Comparison of ENCODE assay signal across 8 cellular contexts in genomic region chr14:73491256-73491976, GRCh38. TPM values are rescaled to one million over a fixed set of nuclear protein-coding genes. Genes with fewer than 3 reads are reported as not detected.
A peak's percentile ranks its signal among the peaks of the same experiment; 100 is the strongest.
DNase-seq lines count a peak whose midpoint lies in the region; ATAC-seq and TF ChIP-seq lines count a peak whose summit lies in the region.

No MANE protein-coding gene starts in this region.

- no peaks in the 10 kb centered on the region for H3K9me3 ChIP-seq in thymus (ENCODE audit: control insufficient read depth)

- intact Hi-C loops in activated T-helper 2 cell treated with anti-CD3 and anti-CD28 coated beads, Interferon-gamma antibody, Interleukin-2, Interleukin-4, amounts not matched to agents 10 μg/mL and 5 μg/mL and 100 μg/mL, durations not matched to agents 14 hours and 24 hours and 36 hours (cut with micrococcal nuclease): loop anchor here (2.0 to 5.0 kb wide), 2 partner anchors 33 to 76 kb away; partner anchors contain the start of genes ACOT2 and NUMB

- under 1% methylated on average over 90 of the region's 90 CpGs for WGBS in thymus

- TF ChIP-seq CTCF in fibroblast of villous mesenchyme (IDR thresholded peaks at IDR 0.05; ENCODE audit: insufficient read depth, low read depth, low read length): no peak
- TF ChIP-seq CTCF in osteocyte (IDR thresholded peaks at IDR 0.05): no peak

- peaks cover 12% of the 10 kb centered on the region for H3K36me3 ChIP-seq in thymus (ENCODE audit: control insufficient read depth, insufficient read depth)

- peak overlapping the region; percentile 94 for H3K27ac ChIP-seq in thymus (ENCODE audit: low read depth)

- peak overlapping the region; percentile 76 for H3K4me3 ChIP-seq in fibroblast of villous mesenchyme (ENCODE audit: low read depth, low read length)
- H3K4me3 ChIP-seq in thymus (ENCODE audit: low read length): peak overlapping the region; percentile 95

- no peaks in the 10 kb centered on the region for H3K9me3 Mint-ChIP-seq in activated T-helper 2 cell treated with anti-CD3 and anti-CD28 coated beads, Interferon-gamma antibody, Interleukin-2, Interleukin-4, amounts not matched to agents 10 μg/mL and 5 μg/mL and 100 μg/mL, durations not matched to agents 14 hours and 24 hours and 36 hours
- H3K9me3 Mint-ChIP-seq in osteocyte (ENCODE audit: unreplicated experiment): no peaks in the 10 kb centered on the region

- H3K36me3 Mint-ChIP-seq in activated T-helper 2 cell treated with anti-CD3 and anti-CD28 coated beads, Interferon-gamma antibody, Interleukin-2, Interleukin-4, amounts not matched to agents 10 μg/mL and 5 μg/mL and 100 μg/mL, durations not matched to agents 14 hours and 24 hours and 36 hours (ENCODE audit: low read depth): peaks cover 47% of the 10 kb centered on the region
- H3K36me3 Mint-ChIP-seq in osteocyte (ENCODE audit: unreplicated experiment): peaks cover 8% of the 10 kb centered on the region

- H3K4me3 Mint-ChIP-seq in activated T-helper 2 cell treated with anti-CD3 and anti-CD28 coated beads, Interferon-gamma antibody, Interleukin-2, Interleukin-4, amounts not matched to agents 10 μg/mL and 5 μg/mL and 100 μg/mL, durations not matched to agents 14 hours and 24 hours and 36 hours (ENCODE audit: low read depth): peak overlapping the region; percentile 84
- H3K4me3 Mint-ChIP-seq in osteocyte (ENCODE audit: unreplicated experiment): peak overlapping the region; percentile 91

- peak overlapping the region; percentile 76 for H3K27ac Mint-ChIP-seq in activated T-helper 2 cell treated with anti-CD3 and anti-CD28 coated beads, Interferon-gamma antibody, Interleukin-2, Interleukin-4, amounts not matched to agents 10 μg/mL and 5 μg/mL and 100 μg/mL, durations not matched to agents 14 hours and 24 hours and 36 hours
- peak overlapping the region; percentile 96 for H3K27ac Mint-ChIP-seq in osteocyte (ENCODE audit: unreplicated experiment)

- peaks cover 5% of the 10 kb centered on the region for H3K27me3 Mint-ChIP-seq in activated T-helper 2 cell treated with anti-CD3 and anti-CD28 coated beads, Interferon-gamma antibody, Interleukin-2, Interleukin-4, amounts not matched to agents 10 μg/mL and 5 μg/mL and 100 μg/mL, durations not matched to agents 14 hours and 24 hours and 36 hours (ENCODE audit: low read depth)
- H3K27me3 Mint-ChIP-seq in osteocyte (ENCODE audit: unreplicated experiment): no peaks in the 10 kb centered on the region

- ATAC-seq in GM19395 (IDR thresholded peaks at IDR 0.05; ENCODE audit: unreplicated experiment) (peak; percentile 66), HG03521 (IDR thresholded peaks at IDR 0.05; ENCODE audit: unreplicated experiment) (peak; percentile 43)

- peaks cover 17% of the 10 kb centered on the region for H3K4me1 ChIP-seq in thymus (ENCODE audit: control insufficient read depth, insufficient read depth, low read length)

- DNase-seq in CD1c-positive myeloid dendritic cell (ENCODE audit: extremely low spot score) (peak; percentile 65), OCI-M1 (lab: John Stamatoyannopoulos, UW) (peak; percentile 39), fibroblast of villous mesenchyme (ENCODE audit: low read depth) (peak; percentile 73), osteocyte (ENCODE audit: extremely low spot score, unreplicated experiment) (peak; percentile 85)
- DNase-seq in activated T-helper 2 cell treated with anti-CD3 and anti-CD28 coated beads, Interferon-gamma antibody, Interleukin-2, Interleukin-4, amounts not matched to agents 10 μg/mL and 5 μg/mL and 100 μg/mL, durations not matched to agents 14 hours and 24 hours and 36 hours (ENCODE audit: low spot score): peak; percentile 71

- H3K27me3 ChIP-seq in thymus (ENCODE audit: control insufficient read depth, insufficient read depth): no peaks in the 10 kb centered on the region

- H3K4me1 Mint-ChIP-seq in activated T-helper 2 cell treated with anti-CD3 and anti-CD28 coated beads, Interferon-gamma antibody, Interleukin-2, Interleukin-4, amounts not matched to agents 10 μg/mL and 5 μg/mL and 100 μg/mL, durations not matched to agents 14 hours and 24 hours and 36 hours (ENCODE audit: low read depth): peaks cover 29% of the 10 kb centered on the region
- peaks cover 38% of the 10 kb centered on the region for H3K4me1 Mint-ChIP-seq in osteocyte (ENCODE audit: unreplicated experiment)

RNA-seq across cellular contexts. Expression of gene RIOX1, which starts 0.7 kb away (rescaled TPM):
- 22.0 and 24.1 TPM in 2 replicates for total RNA-seq in activated T-helper 2 cell treated with anti-CD3 and anti-CD28 coated beads, Interferon-gamma antibody, Interleukin-2, Interleukin-4, amounts not matched to agents 10 μg/mL and 5 μg/mL and 100 μg/mL, durations not matched to agents 14 hours and 24 hours and 36 hours
- total RNA-seq in fibroblast of villous mesenchyme: 19.9 and 20.0 TPM in 2 replicates
- total RNA-seq in osteocyte: 14.8 and 16.3 TPM in 2 replicates
- polyA plus RNA-seq in thymus: 11.2 TPM

RNA-seq across cellular contexts. Expression of gene NUMB, which starts 33.1 kb away (rescaled TPM):
- total RNA-seq in activated T-helper 2 cell treated with anti-CD3 and anti-CD28 coated beads, Interferon-gamma antibody, Interleukin-2, Interleukin-4, amounts not matched to agents 10 μg/mL and 5 μg/mL and 100 μg/mL, durations not matched to agents 14 hours and 24 hours and 36 hours: 52.4 and 66.1 TPM in 2 replicates
- total RNA-seq in fibroblast of villous mesenchyme (35.1 and 35.4 TPM in 2 replicates), osteocyte (72.7 and 73.7 TPM in 2 replicates)
- polyA plus RNA-seq in thymus: 38.3 TPM

RNA-seq across cellular contexts. Expression of gene ACOT1, which starts 45.5 kb away (rescaled TPM):
- total RNA-seq in activated T-helper 2 cell treated with anti-CD3 and anti-CD28 coated beads, Interferon-gamma antibody, Interleukin-2, Interleukin-4, amounts not matched to agents 10 μg/mL and 5 μg/mL and 100 μg/mL, durations not matched to agents 14 hours and 24 hours and 36 hours: 1.9 and 2.7 TPM in 2 replicates
- under 0.01 and 13.2 TPM in 2 replicates for total RNA-seq in fibroblast of villous mesenchyme
- total RNA-seq in osteocyte: 8.7 and 9.4 TPM in 2 replicates
- 3.1 TPM for polyA plus RNA-seq in thymus

Comparison
In these comparisons a context has a peak if more than half of its experiments do, and no peak if none do; other contexts are left out.
1. Peak in every context shown above with its lines: DNase-seq, ATAC-seq, H3K4me3 ChIP-seq and H3K27ac ChIP-seq.